ENCODE assay signal across 13 cellular contexts in the genomic region with DNA sequence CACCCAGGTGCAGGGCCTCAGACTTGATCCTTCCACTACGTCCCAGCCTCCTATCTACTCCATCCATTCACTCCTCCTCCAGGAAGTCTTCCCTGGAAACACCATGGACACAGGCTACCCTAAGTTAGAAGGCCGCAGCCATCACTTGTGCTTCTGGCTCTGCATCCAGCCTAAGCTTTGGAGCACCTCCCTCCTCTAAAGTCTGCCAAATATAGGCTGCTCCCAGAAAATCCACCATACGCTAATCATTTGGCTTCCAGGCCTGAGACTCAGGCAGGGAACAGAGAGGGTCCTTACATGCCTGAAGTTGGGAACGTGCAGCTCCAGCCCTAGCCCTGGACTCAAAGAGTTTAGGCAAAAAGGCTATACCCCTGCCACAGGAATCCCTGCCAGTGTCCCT. TPM values are rescaled to one million over a fixed set of nuclear protein-coding genes. Genes with fewer than 3 reads are reported as not detected.
DNase-seq lines count a peak whose midpoint lies in the region; ATAC-seq and TF ChIP-seq lines count a peak whose summit lies in the region.
"Had no signal": no experiment of that assay in that cellular context is flagged by ENCODE, and none has a peak within 500 bp of the region (broad histone marks: within the 10 kb centered on the region; RNA-seq: fewer than 3 reads in every experiment).

No MANE protein-coding gene starts in this region.

- H3K4me1 Mint-ChIP-seq in neural progenitor cell = peaks cover 50% of the 10 kb centered on the region

- H3K27me3 ChIP-seq in left ventricle myocardium inferior (ENCODE audit: low read depth) = no peaks in the 10 kb centered on the region
- H3K27me3 ChIP-seq in neural progenitor cell = no peaks in the 10 kb centered on the region
- H3K27me3 ChIP-seq in upper lobe of right lung = no peaks in the 10 kb centered on the region
- no peaks in the 10 kb centered on the region for H3K27me3 ChIP-seq in Karpas-422 (ENCODE audit: low read length)

- H2AFZ ChIP-seq in neural progenitor cell (replicated peaks) (no peak overlapping the region), Karpas-422 (ENCODE audit: low read length) (no peak overlapping the region)

- ATAC-seq in Right ventricle myocardium superior (ENCODE audit: poor library complexity) = peak; percentile 8
- no peak for ATAC-seq in left cardiac atrium
- ATAC-seq in upper lobe of right lung = no peak
- ATAC-seq: A549, GM12878, HCT116 had no signal

- H3K4me2 ChIP-seq in neural progenitor cell = no peak overlapping the region
- no peak overlapping the region for H3K4me2 ChIP-seq in Karpas-422 (ENCODE audit: low read depth, low read length, poor library complexity, severe bottlenecking)
- H3K4me2 ChIP-seq: A549 had no signal

- peak overlapping the region; percentile 25 for H3K4me3 Mint-ChIP-seq in neural progenitor cell
- H3K4me3 Mint-ChIP-seq: CD8-positive, alpha-beta memory T cell had no signal

- H3K9me3 ChIP-seq in left ventricle myocardium inferior (replicated peaks) (no peaks in the 10 kb centered on the region), neural progenitor cell (ENCODE audit: low read depth) (no peaks in the 10 kb centered on the region), upper lobe of right lung (no peaks in the 10 kb centered on the region), Karpas-422 (ENCODE audit: low read length) (no peaks in the 10 kb centered on the region)
- H3K9me3 ChIP-seq: A549 had no signal

- peaks cover 17% of the 10 kb centered on the region for H3F3A ChIP-seq in neural progenitor cell (ENCODE audit: low read depth)

- H3K79me2 ChIP-seq in neural progenitor cell (ENCODE audit: low read depth) (peaks cover 78% of the 10 kb centered on the region), Karpas-422 (ENCODE audit: low read length) (no peaks in the 10 kb centered on the region)

- H3K9ac ChIP-seq in neural progenitor cell (no peak overlapping the region), Karpas-422 (ENCODE audit: low read length) (no peak overlapping the region)

- no peak overlapping the region for H3K4me3 ChIP-seq in left ventricle myocardium inferior
- no peak overlapping the region for H3K4me3 ChIP-seq in neural progenitor cell
- H3K4me3 ChIP-seq in upper lobe of right lung = no peak overlapping the region
- H3K4me3 ChIP-seq in Karpas-422 (ENCODE audit: low read length) = no peak overlapping the region
- H3K4me3 ChIP-seq: A549, GM12878 had no signal

- H3K9me3 Mint-ChIP-seq in neural progenitor cell = no peaks in the 10 kb centered on the region
- H3K9me3 Mint-ChIP-seq: CD8-positive, alpha-beta memory T cell had no signal

- peaks cover 33% of the 10 kb centered on the region for H3K36me3 ChIP-seq in left ventricle myocardium inferior
- H3K36me3 ChIP-seq in neural progenitor cell = no peaks in the 10 kb centered on the region
- H3K36me3 ChIP-seq in upper lobe of right lung = peaks cover 19% of the 10 kb centered on the region
- H3K36me3 ChIP-seq in Karpas-422 (ENCODE audit: insufficient read depth, low read length) = no peaks in the 10 kb centered on the region

- no peak overlapping the region for H3K27ac Mint-ChIP-seq in neural progenitor cell

- peaks cover 12% of the 10 kb centered on the region for H3K36me3 Mint-ChIP-seq in neural progenitor cell
- H3K36me3 Mint-ChIP-seq: CD8-positive, alpha-beta memory T cell had no signal

- TF ChIP-seq CTCF in left ventricle myocardium inferior (IDR thresholded peaks at IDR 0.05; ENCODE audit: borderline replicate concordance) = no peak
- TF ChIP-seq CTCF in neural progenitor cell (IDR thresholded peaks at IDR 0.05) = no peak
- TF ChIP-seq CTCF in upper lobe of right lung (IDR thresholded peaks at IDR 0.05) = no peak

- H3K27me3 Mint-ChIP-seq in neural progenitor cell (ENCODE audit: insufficient read depth, low read depth) = peaks cover 8% of the 10 kb centered on the region

- no peak for DNase-seq in Right ventricle myocardium superior
- DNase-seq in left cardiac atrium = no peak
- no peak for DNase-seq in left ventricle myocardium inferior
- no peak for DNase-seq in neural progenitor cell (ENCODE audit: low spot score)
- DNase-seq in upper lobe of right lung = no peak
- DNase-seq in NCI-H2171 (lab: John Stamatoyannopoulos, UW) = no peak
- DNase-seq in Karpas-422 = no peak
- DNase-seq in effector CD8-positive, alpha-beta T cell (lab: John Stamatoyannopoulos, UW) = no peak
- DNase-seq: activated gamma-delta T cell treated with Interleukin-2 at 50 U/mL for 16 hours; CD8-positive, alpha-beta memory T cell had no signal

- H3K27ac ChIP-seq in left ventricle myocardium inferior (replicated peaks) (peak overlapping the region; percentile 87), neural progenitor cell (no peak overlapping the region), upper lobe of right lung (peak overlapping the region; percentile 85), Karpas-422 (ENCODE audit: low read length) (no peak overlapping the region)

- H3K4me1 ChIP-seq in left ventricle myocardium inferior (peaks cover 64% of the 10 kb centered on the region), neural progenitor cell (peaks cover 12% of the 10 kb centered on the region), upper lobe of right lung (peaks cover 32% of the 10 kb centered on the region), Karpas-422 (ENCODE audit: low read length) (peaks cover 11% of the 10 kb centered on the region)

- no peaks in the 10 kb centered on the region for H3K9me2 ChIP-seq in Karpas-422 (replicated peaks; ENCODE audit: insufficient read depth, low read length)

- intact Hi-C loops in Right ventricle myocardium superior (cut with DNase I) (no loop called here), left cardiac atrium (cut with DNase I) (no loop called here), left ventricle myocardium inferior (cut with micrococcal nuclease) (no loop called here), upper lobe of right lung (cut with DNase I) (no loop called here)

- H4K20me1 ChIP-seq in neural progenitor cell (ENCODE audit: low read depth) (peaks cover 96% of the 10 kb centered on the region), Karpas-422 (ENCODE audit: insufficient read depth, low read depth, low read length) (no peaks in the 10 kb centered on the region)

RNA-seq across cellular contexts. Expression of a gene that starts 6.7 kb away (rescaled TPM):
- total RNA-seq in Right ventricle myocardium superior (22.2 TPM), left cardiac atrium (10 to 100 TPM; 28.2 to 45.2 TPM), left ventricle myocardium inferior (20.7 TPM), neural progenitor cell (ENCODE audit: low replicate concordance) (16.7 and 23.8 TPM in 2 replicates), upper lobe of right lung (59.1 TPM)
- total RNA-seq in Karpas-422 (2014; rRNA removed; shearing (Covaris generic); ENCODE audit: low replicate concordance) = 0.15 and 0.58 TPM in 2 replicates

RNA-seq across cellular contexts. Expression of a gene that starts 11.1 kb away (rescaled TPM):
- 154 TPM for total RNA-seq in Right ventricle myocardium superior
- 100 to 1,000 TPM; 139 to 163 TPM for total RNA-seq in left cardiac atrium
- 149 TPM for total RNA-seq in left ventricle myocardium inferior
- 127 and 141 TPM in 2 replicates for total RNA-seq in neural progenitor cell (ENCODE audit: low replicate concordance)
- 127 TPM for total RNA-seq in upper lobe of right lung
- 243 and 277 TPM in 2 replicates for total RNA-seq in Karpas-422 (2014; rRNA removed; shearing (Covaris generic); ENCODE audit: low replicate concordance)

RNA-seq across cellular contexts. Expression of a gene that starts 11.3 kb away (rescaled TPM):
- 82.5 TPM for total RNA-seq in Right ventricle myocardium superior
- 10 to 100 TPM; 51.1 to 66.2 TPM for total RNA-seq in left cardiac atrium
- total RNA-seq in left ventricle myocardium inferior = 75.9 TPM
- 0.60 and 1.0 TPM in 2 replicates for total RNA-seq in neural progenitor cell (ENCODE audit: low replicate concordance)
- total RNA-seq in upper lobe of right lung = 29.7 TPM
- total RNA-seq in Karpas-422 (2014; rRNA removed; shearing (Covaris generic); ENCODE audit: low replicate concordance) = 6.8 and 15.2 TPM in 2 replicates

RNA-seq across cellular contexts. Expression of a gene that starts 36.4 kb away (rescaled TPM):
- total RNA-seq in Right ventricle myocardium superior = 71.9 TPM
- total RNA-seq in left cardiac atrium = 10 to 100 TPM; 76.1 to 88.9 TPM
- 74.1 TPM for total RNA-seq in left ventricle myocardium inferior
- 7.4 and 24.4 TPM in 2 replicates for total RNA-seq in neural progenitor cell (ENCODE audit: low replicate concordance)
- total RNA-seq in upper lobe of right lung = 133 TPM
- total RNA-seq in Karpas-422 (2014; rRNA removed; shearing (Covaris generic); ENCODE audit: low replicate concordance) = 72.4 and 119 TPM in 2 replicates

RNA-seq across cellular contexts. Expression of a gene that starts 57.9 kb away (rescaled TPM):
- total RNA-seq in Right ventricle myocardium superior = 41.9 TPM
- 10 to 100 TPM; 36.1 to 42.0 TPM for total RNA-seq in left cardiac atrium
- 42.7 TPM for total RNA-seq in left ventricle myocardium inferior
- total RNA-seq in neural progenitor cell (ENCODE audit: low replicate concordance) = 45.6 and 81.1 TPM in 2 replicates
- 50.5 TPM for total RNA-seq in upper lobe of right lung
- 32.0 and 42.7 TPM in 2 replicates for total RNA-seq in Karpas-422 (2014; rRNA removed; shearing (Covaris generic); ENCODE audit: low replicate concordance)

Comparison
In these comparisons a context has a peak if more than half of its experiments do, and no peak if none do; other contexts are left out.
1. H3K27ac ChIP-seq: peak in left ventricle myocardium inferior (single experiment) and upper lobe of right lung (single experiment); none in neural progenitor cell (single experiment) and Karpas-422 (single experiment).
2. RNA of a gene that starts 6.7 kb away (total RNA-seq): 59.1 TPM in upper lobe of right lung (single experiment), 28.2 to 45.2 TPM in left cardiac atrium, 22.2 TPM in Right ventricle myocardium superior (single experiment), 20.7 TPM in left ventricle myocardium inferior (single experiment) and 16.7 to 23.8 TPM in neural progenitor cell; 0.15 to 0.58 TPM in Karpas-422; every median in the first group is over 10 times any median in the second.